ENCODE assay signal across 8 cellular contexts in the genomic region with DNA sequence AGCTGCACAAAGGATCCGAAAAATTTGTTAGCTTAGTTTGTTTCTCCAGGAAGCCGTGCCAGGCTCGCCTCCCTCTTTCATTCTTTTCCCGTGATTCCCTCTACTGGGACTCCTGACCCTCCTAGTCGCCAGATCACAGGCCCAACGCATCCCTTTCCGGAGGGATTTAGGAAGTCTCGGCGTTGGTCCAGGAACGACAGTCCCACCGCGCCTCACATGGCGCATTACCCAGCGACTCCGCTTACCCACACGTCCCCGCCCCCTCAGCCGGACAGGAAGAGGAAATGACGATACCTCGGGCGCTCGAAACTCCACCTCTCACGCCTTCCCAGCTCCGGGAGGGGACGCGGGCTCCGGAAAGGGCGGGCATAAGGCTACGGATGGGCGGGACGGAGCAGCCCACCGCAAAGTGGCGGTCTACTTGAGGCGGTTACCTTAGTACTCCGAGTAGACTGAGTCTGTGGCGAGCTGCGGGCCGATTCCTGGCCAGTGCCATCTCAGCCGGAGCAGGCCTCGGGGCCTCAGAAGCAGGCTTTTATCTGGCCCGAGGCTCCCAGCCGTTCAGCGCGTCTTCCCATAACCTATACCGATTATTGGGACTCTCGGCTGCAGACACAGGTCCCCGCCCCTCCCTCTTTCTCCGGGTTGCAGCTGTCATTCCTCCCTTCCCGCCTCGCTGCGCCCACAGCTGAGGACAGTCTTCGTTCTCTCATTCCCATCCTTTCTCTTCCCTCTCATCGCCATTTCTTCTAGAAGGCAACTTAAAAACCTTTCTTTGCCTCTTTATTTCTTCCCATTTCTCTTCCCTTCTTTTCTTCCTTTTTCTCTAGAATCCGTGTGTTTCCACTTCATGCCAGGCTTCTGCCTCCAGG.
DNase-seq lines count a peak whose midpoint lies in the region; ATAC-seq lines count a peak whose summit lies in the region.

TSS of gene CCDC15 (plus strand) at position 450 of the 872 bp plus-strand sequence. CDS start 531 bp downstream, outside the sequence.

- H3K27ac ChIP-seq in cingulate gyrus (ENCODE audit: low read depth, low read length) = peak within 1 kb of the TSS; percentile 87

- DNase-seq in AG20443 (ENCODE audit: low spot score) (peak; percentile 97), NCI-H446 treated with DMSO at 0.1 percent for 48 hours (lab: John Stamatoyannopoulos, UW) (peak; percentile 97), kidney glomerular epithelial cell (lab: John Stamatoyannopoulos, UW) (peak; percentile 94)
- peak; percentile 91 for DNase-seq in activated CD4-positive, alpha-beta T cell treated with anti-CD3 and anti-CD28 coated beads for 1 hour
- DNase-seq in stimulated activated CD4-positive, alpha-beta T cell treated with anti-CD3 and anti-CD28 coated beads, Interleukin-1b, Interleukin-23, amount 100 ng/mL, for 1 hour (ENCODE audit: low read depth in 2 of 2) = peak; percentile 81 to 92

- ATAC-seq in GM19043 (IDR thresholded peaks at IDR 0.05; ENCODE audit: low read depth, unreplicated experiment) (peak; percentile 100), HG03354 (IDR thresholded peaks at IDR 0.05; ENCODE audit: poor library complexity, severe bottlenecking, unreplicated experiment) (peak; percentile 100)

Comparison
In these comparisons a context has a peak if more than half of its experiments do, and no peak if none do; other contexts are left out.
1. Peak in every context shown above with its lines: DNase-seq, ATAC-seq and H3K27ac ChIP-seq.